In the genomic region with DNA sequence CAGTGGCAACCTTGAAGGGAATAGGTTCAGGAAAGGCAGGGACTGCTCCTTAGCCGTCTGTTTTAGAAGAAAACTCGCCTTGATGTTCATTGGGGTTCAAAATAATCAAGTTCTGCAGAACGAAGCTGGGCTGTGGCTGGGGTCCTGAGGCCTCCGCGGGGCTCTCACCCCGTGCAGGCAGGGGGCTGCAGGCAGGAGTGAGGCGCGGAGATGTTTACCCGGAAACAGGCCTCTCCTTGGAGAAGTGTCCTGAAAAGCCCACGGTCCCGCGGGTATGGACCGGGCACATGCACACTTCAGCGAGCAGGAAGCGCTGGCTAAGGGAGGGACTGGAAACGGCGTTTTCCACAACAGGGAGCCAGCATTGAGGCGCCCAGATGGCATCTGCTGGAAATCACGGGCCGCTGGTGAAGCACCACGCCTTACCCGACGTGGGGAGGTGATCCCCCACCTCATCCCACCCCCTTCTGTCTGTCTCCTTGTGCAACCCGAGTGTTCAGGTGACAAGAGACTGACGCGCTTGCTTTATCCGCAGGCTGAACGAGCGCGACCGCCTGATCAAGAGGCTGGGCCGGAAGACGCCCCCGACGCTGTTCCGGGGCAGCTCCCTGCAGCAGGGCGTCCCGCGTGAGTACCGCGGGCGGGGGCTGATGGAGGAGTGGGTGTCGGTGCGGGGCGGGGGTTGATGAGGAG, we compare ENCODE assay signal across 8 cellular contexts.
DNase-seq lines count a peak whose midpoint lies in the region; ATAC-seq, FAIRE-seq and TF ChIP-seq lines count a peak whose summit lies in the region.

No MANE protein-coding gene starts in this region.

- peak; percentile 26 for DNase-seq in D341Med (ENCODE audit: low spot score)
- DNase-seq in activated T-cell treated with anti-CD3 and anti-CD28 coated beads for 24 hours (ENCODE audit: low read depth): peak; percentile 36
- peak; percentile 14 for DNase-seq in germinal center (ENCODE audit: low spot score)
- DNase-seq in stimulated activated CD4-positive, alpha-beta T cell treated with anti-CD3 and anti-CD28 coated beads, Interleukin-4, amount 100 ng/mL, for 1 hour: peak; percentile 55
- DNase-seq in D721Med (ENCODE audit: insufficient read length, low spot score): no peak

- no peak for FAIRE-seq in D721Med (lab: Jason Lieb, UNC)

- ATAC-seq in HG02759 (IDR thresholded peaks at IDR 0.05; ENCODE audit: unreplicated experiment) (no peak), HG03460 (IDR thresholded peaks at IDR 0.05; ENCODE audit: unreplicated experiment) (no peak), GM19351 (IDR thresholded peaks at IDR 0.05; ENCODE audit: unreplicated experiment) (no peak)

- TF ChIP-seq CTCF in D721Med (IDR thresholded peaks at IDR 0.05; ENCODE audit: insufficient read depth, missing control alignments): no peak
